ENCODE assay signal across 2 cellular contexts in the genomic region with DNA sequence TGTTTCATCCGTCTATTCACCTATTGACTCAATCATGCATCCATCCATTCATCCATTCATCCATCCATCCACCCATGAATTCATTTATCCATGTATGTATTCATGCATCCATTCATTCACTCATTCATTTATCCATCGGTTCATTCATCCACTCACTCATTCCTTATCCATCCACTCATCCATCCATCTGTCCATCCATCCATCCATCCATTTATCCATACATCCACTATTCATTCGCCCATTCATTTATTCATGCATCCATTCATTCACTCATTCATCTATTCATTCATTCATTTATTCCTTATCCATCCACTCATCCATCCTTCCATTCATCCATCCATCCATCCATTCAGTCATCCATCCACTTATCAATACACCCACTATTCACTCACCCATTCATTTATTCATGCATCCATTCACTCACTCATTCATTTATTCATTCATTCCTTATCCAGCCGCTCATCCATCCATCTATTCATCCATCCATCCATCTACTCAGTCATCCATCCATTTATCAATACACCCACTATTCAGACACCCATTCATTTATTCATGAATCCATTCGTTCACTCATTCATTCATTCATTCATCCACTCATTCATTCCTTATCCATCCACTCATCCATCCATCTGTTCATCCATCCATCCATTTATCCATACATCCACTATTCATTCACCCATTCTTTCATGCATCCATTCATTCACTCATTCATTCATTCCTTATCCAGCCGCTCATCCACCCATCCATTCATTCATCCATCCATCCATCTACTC.
TF ChIP-seq lines count a peak whose summit lies in the region.

No MANE protein-coding gene starts in this region.

TF ChIP-seq in HepG2, 621 proteins besides CTCF, POLR2A, EP300 and RAD21:
- TF ChIP-seq ZNF24 (IDR thresholded peaks at IDR 0.05) (peak; percentile 19; the same call in 1 of the 2 replicates), STAT5B (CRISPR knock-in tag; IDR thresholded peaks at IDR 0.05) (no peak)

TF ChIP-seq in GM12878, 131 proteins besides CTCF, POLR2A, EP300 and RAD21:
- TF ChIP-seq ZNF24 (IDR thresholded peaks at IDR 0.05) (peak; percentile 99), ZNF384 (IDR thresholded peaks at IDR 0.05; ENCODE audit: borderline replicate concordance, low read depth, low read length) (no peak), IKZF2 (IDR thresholded peaks at IDR 0.05) (peak in 1 of 2 experiments; percentile 10; a peak in 2 of 4 replicates)
TF ChIP-seq in GM12878: peak in this region for 2.
